9 cellular contexts compared by ENCODE assay signal in genomic region chr4:156968479-156968984, GRCh38. TPM values are rescaled to one million over a fixed set of nuclear protein-coding genes. Genes with fewer than 3 reads are reported as not detected.
DNase-seq lines count a peak whose midpoint lies in the region; ATAC-seq lines count a peak whose summit lies in the region.
"Had no signal": no experiment of that assay in that cellular context is flagged by ENCODE, and none has a peak within 500 bp of the region (broad histone marks: within the 10 kb centered on the region; RNA-seq: fewer than 3 reads in every experiment).

No MANE protein-coding gene starts in this region.

- peaks cover 25 to 44% of the 10 kb centered on the region in 2 donors for H3K27me3 Mint-ChIP-seq in CD8-positive, alpha-beta memory T cell

- POLR2A ChIA-PET in CD8-positive, alpha-beta memory T cell (lab: Charles Lee) = no interaction called here

- peak; percentile 73 for ATAC-seq in GM18520 (IDR thresholded peaks at IDR 0.05; ENCODE audit: unreplicated experiment)
- ATAC-seq in HG03108 (IDR thresholded peaks at IDR 0.05; ENCODE audit: unreplicated experiment) = peak; percentile 61

- no peaks in the 10 kb centered on the region for H3K9me3 ChIP-seq in skeletal muscle satellite cell (replicated peaks; ENCODE audit: low read length)
- H3K9me3 ChIP-seq in CD8-positive, alpha-beta memory T cell (ENCODE audit: low read length) = no peaks in the 10 kb centered on the region

- no peak overlapping the region for H3K27ac ChIP-seq in CD8-positive, alpha-beta memory T cell (ENCODE audit: low read depth, low read length)

- peak overlapping the region; percentile 83 for H3K4me3 ChIP-seq in skeletal muscle satellite cell (ENCODE audit: low read length)
- no peak overlapping the region for H3K4me3 ChIP-seq in CD8-positive, alpha-beta memory T cell (ENCODE audit: low read length)

- CTCF ChIA-PET in CD8-positive, alpha-beta memory T cell (lab: Charles Lee) = no interaction called here

- H3K9me3 Mint-ChIP-seq in CD8-positive, alpha-beta memory T cell = peaks cover 9 to 19% (median 12%) of the 10 kb centered on the region in 5 donors

- H3K36me3 Mint-ChIP-seq in CD8-positive, alpha-beta memory T cell = peaks cover 0 to 4% (median 1%) of the 10 kb centered on the region in 3 donors

- peak overlapping the region; percentile 94 for H3K9ac ChIP-seq in skeletal muscle satellite cell (ENCODE audit: low read depth, low read length)

- H3K4me1 ChIP-seq in skeletal muscle satellite cell (ENCODE audit: control insufficient read depth, insufficient read depth, low read length) = peaks cover 52% of the 10 kb centered on the region
- H3K4me1 ChIP-seq in CD8-positive, alpha-beta memory T cell (ENCODE audit: insufficient read depth, low read length) = no peaks in the 10 kb centered on the region

- peaks cover 0 to 10% (median 5%) of the 10 kb centered on the region in 3 donors for H3K4me1 Mint-ChIP-seq in CD8-positive, alpha-beta memory T cell

- H3K4me2 ChIP-seq in skeletal muscle satellite cell (ENCODE audit: low read length) = peak overlapping the region; percentile 96

- DNase-seq in C1 segment of cervical spinal cord (lab: John Stamatoyannopoulos, UW) (peak in 8 of 14 donors; percentile 5 to 41 (median 23)), NCI-H460 (ENCODE audit: extremely low read depth, low read depth) (peak; percentile 60), astrocyte of the hippocampus (ENCODE audit: low read depth, low spot score) (peak; percentile 90), iPS-NIHi11 (ENCODE audit: low spot score) (peak; percentile 46)
- no peak for DNase-seq in CD8-positive, alpha-beta memory T cell

- H3K36me3 ChIP-seq in skeletal muscle satellite cell (ENCODE audit: insufficient read depth, low read length) = peaks cover 19% of the 10 kb centered on the region
- H3K36me3 ChIP-seq in CD8-positive, alpha-beta memory T cell (ENCODE audit: insufficient read depth, low read length) = no peaks in the 10 kb centered on the region

- no peaks in the 10 kb centered on the region for H3K27me3 ChIP-seq in skeletal muscle satellite cell (ENCODE audit: control insufficient read depth, insufficient read depth, low read length)
- H3K27me3 ChIP-seq in CD8-positive, alpha-beta memory T cell (ENCODE audit: insufficient read depth, low read length, poor library complexity, severe bottlenecking) = peaks cover 8% of the 10 kb centered on the region

- H3K4me3 Mint-ChIP-seq in CD8-positive, alpha-beta memory T cell = no peak overlapping the region

- H3K27ac Mint-ChIP-seq in CD8-positive, alpha-beta memory T cell = no peak overlapping the region

RNA-seq across cellular contexts. Expression of gene PDGFC, which starts 3.1 kb away (rescaled TPM):
- 17.6 and 20.2 TPM in 2 replicates for total RNA-seq in NCI-H460 (2014; rRNA removed; shearing (Covaris generic))
- 4.1 and 6.0 TPM in 2 replicates for polyA plus RNA-seq in NCI-H460 (2014; cell fraction: nucleus; rRNA removed)
- total RNA-seq in skeletal muscle satellite cell (2012; rRNA removed) = 54.8 and 55.0 TPM in 2 replicates
- under 1 TPM in 1 of 2 experiments, not detected in 1; 0.13 TPM for total RNA-seq in CD8-positive, alpha-beta memory T cell
- polyA plus RNA-seq in CD8-positive, alpha-beta memory T cell = not detected
- total RNA-seq: activated CD8-positive, alpha-beta memory T cell treated with anti-CD3 and anti-CD28 coated beads for 36 hours had no signal

Comparison
In these comparisons a context has a peak if more than half of its experiments do, and no peak if none do; other contexts are left out.
1. DNase-seq: peak in C1 segment of cervical spinal cord (8 of 14), NCI-H460 (single experiment), astrocyte of the hippocampus (single experiment) and iPS-NIHi11 (single experiment); none in CD8-positive, alpha-beta memory T cell (0 of 5).
2. RNA of gene PDGFC, which starts 3.1 kb away (total RNA-seq): 17.6 to 20.2 TPM in NCI-H460; 0.13 TPM in CD8-positive, alpha-beta memory T cell; every median in the first group is over 10 times any median in the second.